17 cellular contexts compared by ENCODE assay signal in genomic region chr3:86782271-86782670, GRCh38.
DNase-seq lines count a peak whose midpoint lies in the region; ATAC-seq and TF ChIP-seq lines count a peak whose summit lies in the region.
"Had no signal": no experiment of that assay in that cellular context is flagged by ENCODE, and none has a peak within 500 bp of the region (broad histone marks: within the 10 kb centered on the region; RNA-seq: fewer than 3 reads in every experiment).

No MANE protein-coding gene starts in this region.

- H2AFZ ChIP-seq in ACC112 (ENCODE audit: low read length, unreplicated experiment) (peak overlapping the region; percentile 26), H9 (ENCODE audit: low read length) (no peak overlapping the region), mesenchymal stem cell (ENCODE audit: low read depth, low read length) (no peak overlapping the region)

- intact Hi-C loops in Right ventricle myocardium inferior (cut with DNase I): no loop called here

- H3K9ac ChIP-seq in H9 (ENCODE audit: extremely low read depth, insufficient read length, low read length) (no peak overlapping the region), mesenchymal stem cell (ENCODE audit: low read length) (peak overlapping the region; percentile 25), mesendoderm (ENCODE audit: low read length) (no peak overlapping the region)

- H2BK5ac ChIP-seq in H9 (ENCODE audit: insufficient read length, low read length) (no peak overlapping the region), mesenchymal stem cell (ENCODE audit: low read depth, low read length, poor library complexity, severe bottlenecking) (no peak overlapping the region), mesendoderm (ENCODE audit: low read length) (no peak overlapping the region)

- no peak for ATAC-seq in HG03342 (IDR thresholded peaks at IDR 0.05; ENCODE audit: unreplicated experiment)
- ATAC-seq in Right ventricle myocardium inferior: no peak
- ATAC-seq: K562 had no signal

- no peaks in the 10 kb centered on the region for H3K79me2 ChIP-seq in ACC112 (ENCODE audit: control insufficient read depth, insufficient read depth, low read length, unreplicated experiment)
- no peaks in the 10 kb centered on the region for H3K79me2 ChIP-seq in H9 (ENCODE audit: insufficient read depth, low read length)
- no peaks in the 10 kb centered on the region for H3K79me2 ChIP-seq in mesendoderm (ENCODE audit: control insufficient read depth, insufficient read depth, low read length)

- no peaks in the 10 kb centered on the region for H4K20me1 ChIP-seq in H9 (ENCODE audit: control insufficient read depth, insufficient read depth, insufficient read length)

- H3K9me3 ChIP-seq in H9 (ENCODE audit: control insufficient read depth, low read depth, low read length) (no peaks in the 10 kb centered on the region), mesenchymal stem cell (ENCODE audit: control insufficient read depth, low read length) (no peaks in the 10 kb centered on the region)

- no peak overlapping the region for H3K27ac ChIP-seq in ACC112 (ENCODE audit: low read depth, low read length)
- no peak overlapping the region for H3K27ac ChIP-seq in H9 (ENCODE audit: insufficient read length, low read depth, low read length)
- H3K27ac ChIP-seq in mesenchymal stem cell (ENCODE audit: low read length, poor library complexity, severe bottlenecking): no peak overlapping the region
- no peak overlapping the region for H3K27ac ChIP-seq in mesendoderm (ENCODE audit: low read depth, low read length)

- H3K23me2 ChIP-seq in H9 (ENCODE audit: insufficient read length, low read depth, low read length, poor library complexity, severe bottlenecking): no peaks in the 10 kb centered on the region

- H4K8ac ChIP-seq in H9 (replicated peaks; ENCODE audit: insufficient read length, low read depth, low read length) (no peak overlapping the region), mesenchymal stem cell (ENCODE audit: low read length) (no peak overlapping the region), mesendoderm (ENCODE audit: low read depth, low read length) (no peak overlapping the region)

- WGBS in H9 (ENCODE audit: extremely low coverage, insufficient read length, low lambda C conversion rate): no CpG with 5 or more reads among the region's 2 CpGs
- 55% methylated on average over 2 of the region's 2 CpGs for WGBS in mesenchymal stem cell
- WGBS in mesendoderm (ENCODE audit: extremely low coverage, insufficient coverage, low lambda C conversion rate): no CpG with 5 or more reads among the region's 2 CpGs

- no peak for TF ChIP-seq CTCF in H9 (conservative IDR thresholded peaks at IDR 0.05)
- TF ChIP-seq CTCF in choroid plexus epithelial cell (conservative IDR thresholded peaks at IDR 0.05; ENCODE audit: low read depth, low read length): no peak

- H3K4me1 Mint-ChIP-seq in H9: no peaks in the 10 kb centered on the region

- H3K4me3 Mint-ChIP-seq in H9: no peak overlapping the region

- H3K36me3 ChIP-seq in ACC112 (ENCODE audit: insufficient read depth, low read length) (no peaks in the 10 kb centered on the region), mesenchymal stem cell (ENCODE audit: control insufficient read depth in 1 of 2, insufficient read depth in 2 of 2, low read depth in 1 of 2, low read length in 2 of 2) (no peaks in the 10 kb centered on the region), mesendoderm (ENCODE audit: control insufficient read depth, insufficient read depth, low read length) (no peaks in the 10 kb centered on the region)

- no peak overlapping the region for H3K14ac ChIP-seq in H9 (ENCODE audit: insufficient read depth, low read length)
- no peak overlapping the region for H3K14ac ChIP-seq in mesenchymal stem cell (ENCODE audit: low read length in 2 of 2)

- H3K36me3 Mint-ChIP-seq in H9 (ENCODE audit: insufficient read depth in 1 of 3, low read depth in 3 of 3): no peaks in the 10 kb centered on the region

- H2BK15ac ChIP-seq in H9 (ENCODE audit: low read depth, low read length) (no peak overlapping the region), mesenchymal stem cell (ENCODE audit: low read depth, poor library complexity, severe bottlenecking) (no peak overlapping the region), mesendoderm (replicated peaks; ENCODE audit: low read depth) (no peak overlapping the region)

- H2AK5ac ChIP-seq in H9 (ENCODE audit: insufficient read length, low read length) (no peak overlapping the region), mesenchymal stem cell (ENCODE audit: low read length, severe bottlenecking) (no peak overlapping the region), mesendoderm (ENCODE audit: low read length) (no peak overlapping the region)

- H2BK120ac ChIP-seq in H9 (ENCODE audit: low read depth, low read length, poor library complexity, severe bottlenecking) (no peak overlapping the region), mesenchymal stem cell (ENCODE audit: low read depth, low read length) (no peak overlapping the region), mesendoderm (ENCODE audit: low read depth, low read length) (no peak overlapping the region)

- H4K91ac ChIP-seq in H9 (ENCODE audit: insufficient read length, low read depth, low read length) (no peak overlapping the region), mesenchymal stem cell (ENCODE audit: low read length) (no peak overlapping the region)

- no peak overlapping the region for H4K5ac ChIP-seq in H9 (ENCODE audit: insufficient read length, low read depth, low read length)
- no peak overlapping the region for H4K5ac ChIP-seq in mesendoderm (ENCODE audit: low read length)

- H2BK12ac ChIP-seq in H9 (ENCODE audit: insufficient read length, low read depth, low read length) (no peak overlapping the region), mesenchymal stem cell (ENCODE audit: low read length in 2 of 2) (no peak overlapping the region)

- H3K23ac ChIP-seq in H9 (ENCODE audit: insufficient read length, low read depth, low read length): no peak overlapping the region
- H3K23ac ChIP-seq in mesenchymal stem cell (ENCODE audit: low read length in 2 of 2): no peak overlapping the region
- H3K23ac ChIP-seq in mesendoderm (ENCODE audit: low read length): no peak overlapping the region

- H3K56ac ChIP-seq in H9 (ENCODE audit: insufficient read length, low read depth, low read length): no peak overlapping the region
- H3K56ac ChIP-seq in mesendoderm (ENCODE audit: low read length): no peak overlapping the region

- no peak overlapping the region for H3K4me2 ChIP-seq in H9 (ENCODE audit: insufficient read depth, insufficient read length, low read length)
- H3K4me2 ChIP-seq in mesenchymal stem cell (ENCODE audit: low read length, poor library complexity, severe bottlenecking): no peak overlapping the region
- H3K4me2 ChIP-seq in mesendoderm (ENCODE audit: low read length): no peak overlapping the region

- H3K9me3 Mint-ChIP-seq in H9: no peaks in the 10 kb centered on the region

- H3K18ac ChIP-seq in H9 (ENCODE audit: insufficient read length, low read depth, low read length) (no peak overlapping the region), mesenchymal stem cell (ENCODE audit: low read depth in 1 of 2, low read length in 2 of 2) (no peak overlapping the region), mesendoderm (ENCODE audit: low read length) (no peak overlapping the region)

- H3K27ac Mint-ChIP-seq in H9: peak overlapping the region in 2 of 3 experiments; percentile 0 to 29; a peak in 2 of 7 replicates

- H3K4ac ChIP-seq in H9 (ENCODE audit: low read depth, low read length): no peak overlapping the region
- H3K4ac ChIP-seq in mesenchymal stem cell (ENCODE audit: low read depth in 1 of 2, low read length in 2 of 2): no peak overlapping the region
- H3K4ac ChIP-seq in mesendoderm (ENCODE audit: low read depth, low read length): no peak overlapping the region

- H3K4me3 ChIP-seq in ACC112 (ENCODE audit: low read depth, low read length): no peak overlapping the region
- no peak overlapping the region for H3K4me3 ChIP-seq in choroid plexus epithelial cell (ENCODE audit: low read depth, low read length)
- H3K4me3 ChIP-seq in mesenchymal stem cell (ENCODE audit: insufficient read depth in 1 of 2, low read depth in 1 of 2, low read length in 2 of 2): no peak overlapping the region
- no peak overlapping the region for H3K4me3 ChIP-seq in mesendoderm (ENCODE audit: low read length)
- H3K4me3 ChIP-seq: K562 had no signal

- DNase-seq in H9: no peak
- DNase-seq in choroid plexus epithelial cell (ENCODE audit: low read depth): peak; percentile 22
- DNase-seq in mesenchymal stem cell: no peak
- DNase-seq in mesendoderm: no peak
- DNase-seq in Right ventricle myocardium inferior (ENCODE audit: missing footprints): no peak
- no peak for DNase-seq in NCI-H1417 treated with DMSO at 0.1 percent for 48 hours (lab: John Stamatoyannopoulos, UW)
- DNase-seq: C1 segment of cervical spinal cord, DMS 273 treated with DMSO at 0.1 percent for 48 hours, EL, HCEC 1CT, MV-4-11, NCI-H1417, NCI-H1930, NCI-H774 had no signal

- H3K79me1 ChIP-seq in H9 (ENCODE audit: insufficient read depth, low read depth, low read length, poor library complexity, severe bottlenecking) (no peaks in the 10 kb centered on the region), mesenchymal stem cell (replicated peaks; ENCODE audit: low read length, poor library complexity, severe bottlenecking) (no peaks in the 10 kb centered on the region), mesendoderm (ENCODE audit: low read length) (no peaks in the 10 kb centered on the region)

- H3T11ph ChIP-seq in H9 (ENCODE audit: low read length): no peak overlapping the region

- H2BK20ac ChIP-seq in H9 (ENCODE audit: low read depth, low read length, poor library complexity, severe bottlenecking): no peak overlapping the region

- no peaks in the 10 kb centered on the region for H3K27me3 Mint-ChIP-seq in H9 (ENCODE audit: low read depth)

- H3K27me3 ChIP-seq in ACC112 (ENCODE audit: insufficient read depth, low read length): no peaks in the 10 kb centered on the region
- H3K27me3 ChIP-seq in H9 (ENCODE audit: insufficient read depth, low read length): no peaks in the 10 kb centered on the region
- no peaks in the 10 kb centered on the region for H3K27me3 ChIP-seq in mesenchymal stem cell (ENCODE audit: control insufficient read depth in 1 of 2, insufficient read depth in 1 of 2, low read length in 2 of 2)
- no peaks in the 10 kb centered on the region for H3K27me3 ChIP-seq in mesendoderm (ENCODE audit: insufficient read depth, low read length, poor library complexity)

- H3K4me1 ChIP-seq in ACC112 (ENCODE audit: control insufficient read depth, insufficient read depth, low read length, unreplicated experiment) (peaks cover 11% of the 10 kb centered on the region), H9 (ENCODE audit: insufficient read depth, low read length) (no peaks in the 10 kb centered on the region), mesenchymal stem cell (ENCODE audit: control insufficient read depth, insufficient read depth, low read depth, low read length) (no peaks in the 10 kb centered on the region), mesendoderm (ENCODE audit: control insufficient read depth, low read depth, low read length) (no peaks in the 10 kb centered on the region)
